ENCODE assay signal across 1 cellular context in the genomic region with DNA sequence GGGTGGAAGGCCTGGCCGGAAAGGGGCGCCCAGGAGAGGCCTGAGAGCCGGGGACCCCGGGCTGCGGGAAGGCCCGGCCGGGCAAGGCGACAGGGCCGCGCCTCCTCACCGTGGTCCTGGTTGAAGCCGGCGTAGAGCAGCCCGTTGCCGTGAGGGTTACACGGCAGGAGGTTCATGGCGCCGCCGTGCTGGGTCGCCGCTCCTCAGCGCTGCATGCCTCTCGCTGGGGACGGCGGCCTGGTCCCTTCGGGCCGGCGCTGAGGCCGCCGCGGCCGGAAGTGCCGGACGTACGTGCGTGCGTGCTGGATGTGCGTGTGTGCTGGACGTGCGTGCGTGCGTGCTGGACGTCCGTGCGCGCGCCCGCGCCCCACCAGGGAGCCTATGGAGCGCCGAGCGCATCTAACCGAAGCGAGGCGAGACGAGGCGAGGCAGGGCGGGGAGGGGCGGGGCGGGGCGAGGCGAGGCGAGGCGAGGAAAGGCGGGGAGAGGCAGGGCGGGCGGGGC.
TF ChIP-seq lines count a peak whose summit lies in the region.

TSS of gene WDR45B (minus strand) at position 280 of the 504 bp plus-strand sequence. CDS start at position 176, 104 bp downstream.

TF ChIP-seq in HepG2, 621 proteins besides CTCF, POLR2A, EP300 and RAD21 (continued from another document and continues in another):
- peak; percentile 69; the same call in 1 of the 2 replicates for TF ChIP-seq ZBTB4 (CRISPR knock-in tag; IDR thresholded peaks at IDR 0.05; ENCODE audit: borderline replicate concordance)
- peak; percentile 76 for TF ChIP-seq KDM4B (CRISPR knock-in tag; IDR thresholded peaks at IDR 0.05)
- TF ChIP-seq ZNF780A (CRISPR knock-in tag; IDR thresholded peaks at IDR 0.05) = no peak; the same call in 1 of the 2 replicates
- TF ChIP-seq ZNF543 (CRISPR knock-in tag; IDR thresholded peaks at IDR 0.05) = 0 out of 2 replicates have a peak, but pooled peaks have one; percentile 60
- TF ChIP-seq KLF13 (CRISPR knock-in tag; IDR thresholded peaks at IDR 0.05) = no peak
- TF ChIP-seq SRF (IDR thresholded peaks at IDR 0.05; ENCODE audit: low read depth, low read length) = peak; percentile 85
- no peak for TF ChIP-seq NFE2L1 (CRISPR knock-in tag; IDR thresholded peaks at IDR 0.05; ENCODE audit: borderline replicate concordance)
- TF ChIP-seq THYN1 (CRISPR knock-in tag; IDR thresholded peaks at IDR 0.05; ENCODE audit: borderline replicate concordance, low read depth) = no peak
- TF ChIP-seq, protein P1, sequence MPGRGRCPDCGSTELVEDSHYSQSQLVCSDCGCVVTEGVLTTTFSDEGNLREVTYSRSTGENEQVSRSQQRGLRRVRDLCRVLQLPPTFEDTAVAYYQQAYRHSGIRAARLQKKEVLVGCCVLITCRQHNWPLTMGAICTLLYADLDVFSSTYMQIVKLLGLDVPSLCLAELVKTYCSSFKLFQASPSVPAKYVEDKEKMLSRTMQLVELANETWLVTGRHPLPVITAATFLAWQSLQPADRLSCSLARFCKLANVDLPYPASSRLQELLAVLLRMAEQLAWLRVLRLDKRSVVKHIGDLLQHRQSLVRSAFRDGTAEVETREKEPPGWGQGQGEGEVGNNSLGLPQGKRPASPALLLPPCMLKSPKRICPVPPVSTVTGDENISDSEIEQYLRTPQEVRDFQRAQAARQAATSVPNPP (CRISPR knock-in tag; IDR thresholded peaks at IDR 0.05) = no peak
- TF ChIP-seq ZNF768 (CRISPR knock-in tag; IDR thresholded peaks at IDR 0.05) = peak; percentile 62
- TF ChIP-seq ZNF616 (CRISPR knock-in tag; IDR thresholded peaks at IDR 0.05; ENCODE audit: low read depth) = peak; percentile 88; the same call in 1 of the 2 replicates
- TF ChIP-seq NFYB (CRISPR knock-in tag; IDR thresholded peaks at IDR 0.05) = peak; percentile 35
- no peak for TF ChIP-seq NONO (IDR thresholded peaks at IDR 0.05)
- TF ChIP-seq NONO (CRISPR knock-in tag; conservative IDR thresholded peaks at IDR 0.05) = peak; percentile 92
- TF ChIP-seq ZFP82 (CRISPR knock-in tag; IDR thresholded peaks at IDR 0.05; ENCODE audit: borderline replicate concordance) = no peak
- TF ChIP-seq ZNF547 (CRISPR knock-in tag; IDR thresholded peaks at IDR 0.05) = peak; percentile 90
- TF ChIP-seq KLF15 (CRISPR knock-in tag; IDR thresholded peaks at IDR 0.05; ENCODE audit: borderline replicate concordance) = 0 out of 2 replicates have a peak, but pooled peaks have one; percentile 35
- TF ChIP-seq ZNF710 (CRISPR knock-in tag; IDR thresholded peaks at IDR 0.05; ENCODE audit: borderline replicate concordance) = peak; percentile 64; the same call in 1 of the 2 replicates
- no peak for TF ChIP-seq ZMYM2 (CRISPR knock-in tag; IDR thresholded peaks at IDR 0.05)
- peak; percentile 92 for TF ChIP-seq HES4 (CRISPR knock-in tag; IDR thresholded peaks at IDR 0.05; ENCODE audit: borderline replicate concordance)
- TF ChIP-seq, protein P2, sequence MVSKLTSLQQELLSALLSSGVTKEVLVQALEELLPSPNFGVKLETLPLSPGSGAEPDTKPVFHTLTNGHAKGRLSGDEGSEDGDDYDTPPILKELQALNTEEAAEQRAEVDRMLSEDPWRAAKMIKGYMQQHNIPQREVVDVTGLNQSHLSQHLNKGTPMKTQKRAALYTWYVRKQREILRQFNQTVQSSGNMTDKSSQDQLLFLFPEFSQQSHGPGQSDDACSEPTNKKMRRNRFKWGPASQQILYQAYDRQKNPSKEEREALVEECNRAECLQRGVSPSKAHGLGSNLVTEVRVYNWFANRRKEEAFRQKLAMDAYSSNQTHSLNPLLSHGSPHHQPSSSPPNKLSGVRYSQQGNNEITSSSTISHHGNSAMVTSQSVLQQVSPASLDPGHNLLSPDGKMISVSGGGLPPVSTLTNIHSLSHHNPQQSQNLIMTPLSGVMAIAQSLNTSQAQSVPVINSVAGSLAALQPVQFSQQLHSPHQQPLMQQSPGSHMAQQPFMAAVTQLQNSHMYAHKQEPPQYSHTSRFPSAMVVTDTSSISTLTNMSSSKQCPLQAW (CRISPR knock-in tag; IDR thresholded peaks at IDR 0.05) = no peak
- 0 out of 2 replicates have a peak, but pooled peaks have one; percentile 23 for TF ChIP-seq ZC3H13 (CRISPR knock-in tag; IDR thresholded peaks at IDR 0.05)
- no peak for TF ChIP-seq ZNF570 (CRISPR knock-in tag; IDR thresholded peaks at IDR 0.05; ENCODE audit: borderline replicate concordance)
- TF ChIP-seq FOXJ3 (CRISPR knock-in tag; IDR thresholded peaks at IDR 0.05; ENCODE audit: borderline replicate concordance) = no peak
- no peak for TF ChIP-seq HNRNPUL1 (IDR thresholded peaks at IDR 0.05; ENCODE audit: low read depth, low read length)
- TF ChIP-seq REL (CRISPR knock-in tag; conservative IDR thresholded peaks at IDR 0.05) = 0 out of 2 replicates have a peak, but pooled peaks have one; percentile 76
- TF ChIP-seq NFIC (IDR thresholded peaks at IDR 0.05; ENCODE audit: low read length) = no peak
- no peak for TF ChIP-seq MATR3 (CRISPR knock-in tag; IDR thresholded peaks at IDR 0.05)
- TF ChIP-seq CENPX (CRISPR knock-in tag; IDR thresholded peaks at IDR 0.05) = no peak
- TF ChIP-seq, protein P3, sequence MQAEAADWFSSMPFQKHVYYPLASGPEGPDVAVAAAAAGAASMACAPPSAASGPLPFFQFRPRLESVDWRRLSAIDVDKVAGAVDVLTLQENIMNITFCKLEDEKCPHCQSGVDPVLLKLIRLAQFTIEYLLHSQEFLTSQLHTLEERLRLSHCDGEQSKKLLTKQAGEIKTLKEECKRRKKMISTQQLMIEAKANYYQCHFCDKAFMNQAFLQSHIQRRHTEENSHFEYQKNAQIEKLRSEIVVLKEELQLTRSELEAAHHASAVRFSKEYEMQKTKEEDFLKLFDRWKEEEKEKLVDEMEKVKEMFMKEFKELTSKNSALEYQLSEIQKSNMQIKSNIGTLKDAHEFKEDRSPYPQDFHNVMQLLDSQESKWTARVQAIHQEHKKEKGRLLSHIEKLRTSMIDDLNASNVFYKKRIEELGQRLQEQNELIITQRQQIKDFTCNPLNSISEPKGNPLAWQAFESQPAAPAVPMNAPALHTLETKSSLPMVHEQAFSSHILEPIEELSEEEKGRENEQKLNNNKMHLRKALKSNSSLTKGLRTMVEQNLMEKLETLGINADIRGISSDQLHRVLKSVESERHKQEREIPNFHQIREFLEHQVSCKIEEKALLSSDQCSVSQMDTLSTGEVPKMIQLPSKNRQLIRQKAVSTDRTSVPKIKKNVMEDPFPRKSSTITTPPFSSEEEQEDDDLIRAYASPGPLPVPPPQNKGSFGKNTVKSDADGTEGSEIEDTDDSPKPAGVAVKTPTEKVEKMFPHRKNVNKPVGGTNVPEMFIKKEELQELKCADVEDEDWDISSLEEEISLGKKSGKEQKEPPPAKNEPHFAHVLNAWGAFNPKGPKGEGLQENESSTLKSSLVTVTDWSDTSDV (CRISPR knock-in tag; IDR thresholded peaks at IDR 0.05) = peak; percentile 96; the same call in 1 of the 2 replicates
- TF ChIP-seq HOXA5 (CRISPR knock-in tag; IDR thresholded peaks at IDR 0.05) = peak; percentile 35; the same call in 1 of the 2 replicates
- no peak for TF ChIP-seq SRSF9 (IDR thresholded peaks at IDR 0.05; ENCODE audit: borderline replicate concordance, insufficient read depth, low read depth, low read length, poor library complexity, severe bottlenecking)
- no peak; the same call in 1 of the 2 replicates for TF ChIP-seq ZNF121 (CRISPR knock-in tag; IDR thresholded peaks at IDR 0.05)
- peak; percentile 46 for TF ChIP-seq RBM39 (IDR thresholded peaks at IDR 0.05; ENCODE audit: low read depth, low read length, poor library complexity, severe bottlenecking)
- TF ChIP-seq PBX2 (CRISPR knock-in tag; IDR thresholded peaks at IDR 0.05) = no peak
- no peak for TF ChIP-seq ZEB1 (IDR thresholded peaks at IDR 0.05; ENCODE audit: insufficient replicate concordance, low read depth)
- no peak for TF ChIP-seq ZNF234 (CRISPR knock-in tag; conservative IDR thresholded peaks at IDR 0.05)
- TF ChIP-seq, protein P4, sequence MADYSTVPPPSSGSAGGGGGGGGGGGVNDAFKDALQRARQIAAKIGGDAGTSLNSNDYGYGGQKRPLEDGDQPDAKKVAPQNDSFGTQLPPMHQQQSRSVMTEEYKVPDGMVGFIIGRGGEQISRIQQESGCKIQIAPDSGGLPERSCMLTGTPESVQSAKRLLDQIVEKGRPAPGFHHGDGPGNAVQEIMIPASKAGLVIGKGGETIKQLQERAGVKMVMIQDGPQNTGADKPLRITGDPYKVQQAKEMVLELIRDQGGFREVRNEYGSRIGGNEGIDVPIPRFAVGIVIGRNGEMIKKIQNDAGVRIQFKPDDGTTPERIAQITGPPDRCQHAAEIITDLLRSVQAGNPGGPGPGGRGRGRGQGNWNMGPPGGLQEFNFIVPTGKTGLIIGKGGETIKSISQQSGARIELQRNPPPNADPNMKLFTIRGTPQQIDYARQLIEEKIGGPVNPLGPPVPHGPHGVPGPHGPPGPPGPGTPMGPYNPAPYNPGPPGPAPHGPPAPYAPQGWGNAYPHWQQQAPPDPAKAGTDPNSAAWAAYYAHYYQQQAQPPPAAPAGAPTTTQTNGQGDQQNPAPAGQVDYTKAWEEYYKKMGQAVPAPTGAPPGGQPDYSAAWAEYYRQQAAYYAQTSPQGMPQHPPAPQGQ (CRISPR knock-in tag; IDR thresholded peaks at IDR 0.05; ENCODE audit: borderline replicate concordance) = no peak
- peak; percentile 94 for TF ChIP-seq ZBTB38 (CRISPR knock-in tag; IDR thresholded peaks at IDR 0.05)
- TF ChIP-seq, protein P5, sequence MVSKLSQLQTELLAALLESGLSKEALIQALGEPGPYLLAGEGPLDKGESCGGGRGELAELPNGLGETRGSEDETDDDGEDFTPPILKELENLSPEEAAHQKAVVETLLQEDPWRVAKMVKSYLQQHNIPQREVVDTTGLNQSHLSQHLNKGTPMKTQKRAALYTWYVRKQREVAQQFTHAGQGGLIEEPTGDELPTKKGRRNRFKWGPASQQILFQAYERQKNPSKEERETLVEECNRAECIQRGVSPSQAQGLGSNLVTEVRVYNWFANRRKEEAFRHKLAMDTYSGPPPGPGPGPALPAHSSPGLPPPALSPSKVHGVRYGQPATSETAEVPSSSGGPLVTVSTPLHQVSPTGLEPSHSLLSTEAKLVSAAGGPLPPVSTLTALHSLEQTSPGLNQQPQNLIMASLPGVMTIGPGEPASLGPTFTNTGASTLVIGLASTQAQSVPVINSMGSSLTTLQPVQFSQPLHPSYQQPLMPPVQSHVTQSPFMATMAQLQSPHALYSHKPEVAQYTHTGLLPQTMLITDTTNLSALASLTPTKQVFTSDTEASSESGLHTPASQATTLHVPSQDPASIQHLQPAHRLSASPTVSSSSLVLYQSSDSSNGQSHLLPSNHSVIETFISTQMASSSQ (IDR thresholded peaks at IDR 0.05; ENCODE audit: low read depth) = no peak
- TF ChIP-seq, protein P5 (CRISPR knock-in tag; IDR thresholded peaks at IDR 0.05; ENCODE audit: borderline replicate concordance) = peak; percentile 28; the same call in 1 of the 2 replicates
- TF ChIP-seq ZFP37 (CRISPR knock-in tag; IDR thresholded peaks at IDR 0.05; ENCODE audit: borderline replicate concordance) = no peak
- no peak for TF ChIP-seq SNAI1 (CRISPR knock-in tag; IDR thresholded peaks at IDR 0.05; ENCODE audit: borderline replicate concordance)
- peak; percentile 79; the same call in 1 of the 2 replicates for TF ChIP-seq NFKBIZ (CRISPR knock-in tag; IDR thresholded peaks at IDR 0.05)
